In genomic region chr3:170357920-170358854, GRCh38 we compare ENCODE assay signal across 7 cellular contexts. TPM values are rescaled to one million over a fixed set of nuclear protein-coding genes. Genes with fewer than 3 reads are reported as not detected.
DNase-seq lines count a peak whose midpoint lies in the region; ATAC-seq and TF ChIP-seq lines count a peak whose summit lies in the region.

No MANE protein-coding gene starts in this region.

- DNase-seq in NCI-H2171 treated with DMSO at 0.1 percent for 48 hours (lab: John Stamatoyannopoulos, UW): peak; percentile 52
- peak; percentile 71 to 79 for DNase-seq in activated CD4-positive, alpha-beta T cell treated with anti-CD3 and anti-CD28 coated beads, Interleukin-2, amount 50 U/mL, for 4 hours
- peak; percentile 18 to 78 for DNase-seq in dermis microvascular lymphatic vessel endothelial cell (ENCODE audit: low read depth in 2 of 2)
- DNase-seq in lower lobe of right lung: peak; percentile 92
- peak; percentile 43 to 74 (median 49) for DNase-seq in stimulated activated CD4-positive, alpha-beta T cell treated with anti-CD3 and anti-CD28 coated beads, TNF-alpha, amount 100 ng/mL, for 24 hours (ENCODE audit: low read depth in 3 of 3)

- H3K4me3 ChIP-seq in lower lobe of right lung: peak overlapping the region; percentile 98

- H3K27ac ChIP-seq in lower lobe of right lung: peak overlapping the region; percentile 100

- peaks cover 65% of the 10 kb centered on the region for H3K4me1 ChIP-seq in lower lobe of right lung

- ATAC-seq in HG02763 (IDR thresholded peaks at IDR 0.05; ENCODE audit: unreplicated experiment) (peak; percentile 4), lower lobe of right lung (peak; percentile 66 to 77)

- TF ChIP-seq CTCF in GM12874 (IDR thresholded peaks at IDR 0.05; ENCODE audit: insufficient read depth, low read depth, low read length) (peak; percentile 75), lower lobe of right lung (IDR thresholded peaks at IDR 0.05) (peak; percentile 44)

- H3K27me3 ChIP-seq in lower lobe of right lung (ENCODE audit: low read depth): no peaks in the 10 kb centered on the region

- H3K36me3 ChIP-seq in lower lobe of right lung: peaks cover 22% of the 10 kb centered on the region

- intact Hi-C loops in lower lobe of right lung (cut with DNase I): no loop called here

- H3K9me3 ChIP-seq in lower lobe of right lung: no peaks in the 10 kb centered on the region

RNA-seq across cellular contexts. Expression of gene SKIL, which starts 0.7 kb away (rescaled TPM):
- total RNA-seq in dermis microvascular lymphatic vessel endothelial cell (52.9 and 88.1 TPM in 2 replicates), lower lobe of right lung (86.7 TPM)

Comparison
In these comparisons a context has a peak if more than half of its experiments do, and no peak if none do; other contexts are left out.
1. Peak in every context shown above with its lines: DNase-seq, ATAC-seq, H3K4me3 ChIP-seq and H3K27ac ChIP-seq.